1 cellular context compared by ENCODE assay signal in the genomic region with DNA sequence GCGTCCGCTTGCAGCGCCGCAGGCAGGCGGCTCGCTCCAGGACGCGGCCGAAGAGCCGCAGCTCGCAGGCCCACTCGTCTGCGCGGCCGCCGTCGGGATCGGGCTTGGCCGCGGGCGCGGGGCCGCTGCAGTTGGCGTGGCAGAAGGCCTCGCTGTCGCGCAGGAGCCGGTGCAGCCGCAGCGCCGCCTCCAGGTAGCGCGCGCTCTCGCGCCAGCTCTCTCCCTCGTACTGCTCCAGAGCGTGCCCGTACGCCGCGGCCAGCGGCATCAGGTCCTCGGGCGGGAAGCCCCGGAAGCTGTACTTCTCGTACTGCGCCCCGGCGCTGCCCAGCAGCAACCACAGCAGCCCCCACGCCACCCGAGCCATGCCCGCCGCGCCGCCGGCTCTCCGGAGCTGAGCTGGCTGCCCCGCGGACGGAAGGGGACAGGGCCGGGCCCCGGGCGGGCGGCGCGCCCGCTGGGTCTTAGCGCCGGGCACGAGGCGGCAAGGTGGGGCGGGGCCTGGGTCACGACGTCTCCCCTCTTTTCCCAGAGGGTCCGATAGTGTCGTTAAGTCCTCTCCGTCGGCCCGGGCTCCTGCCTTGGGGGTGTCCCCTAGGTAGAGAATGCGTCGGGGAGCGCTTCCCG.
TF ChIP-seq lines count a peak whose summit lies in the region.

A gene with protein sequence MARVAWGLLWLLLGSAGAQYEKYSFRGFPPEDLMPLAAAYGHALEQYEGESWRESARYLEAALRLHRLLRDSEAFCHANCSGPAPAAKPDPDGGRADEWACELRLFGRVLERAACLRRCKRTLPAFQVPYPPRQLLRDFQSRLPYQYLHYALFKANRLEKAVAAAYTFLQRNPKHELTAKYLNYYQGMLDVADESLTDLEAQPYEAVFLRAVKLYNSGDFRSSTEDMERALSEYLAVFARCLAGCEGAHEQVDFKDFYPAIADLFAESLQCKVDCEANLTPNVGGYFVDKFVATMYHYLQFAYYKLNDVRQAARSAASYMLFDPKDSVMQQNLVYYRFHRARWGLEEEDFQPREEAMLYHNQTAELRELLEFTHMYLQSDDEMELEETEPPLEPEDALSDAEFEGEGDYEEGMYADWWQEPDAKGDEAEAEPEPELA (minus strand): TSS at position 401 of the 627 bp plus-strand sequence. CDS start 34 bp downstream, at position 367.

TF ChIP-seq in HepG2, 621 proteins besides CTCF, POLR2A, EP300 and RAD21 (continued from another document and continues in another):
- TF ChIP-seq, protein P1, sequence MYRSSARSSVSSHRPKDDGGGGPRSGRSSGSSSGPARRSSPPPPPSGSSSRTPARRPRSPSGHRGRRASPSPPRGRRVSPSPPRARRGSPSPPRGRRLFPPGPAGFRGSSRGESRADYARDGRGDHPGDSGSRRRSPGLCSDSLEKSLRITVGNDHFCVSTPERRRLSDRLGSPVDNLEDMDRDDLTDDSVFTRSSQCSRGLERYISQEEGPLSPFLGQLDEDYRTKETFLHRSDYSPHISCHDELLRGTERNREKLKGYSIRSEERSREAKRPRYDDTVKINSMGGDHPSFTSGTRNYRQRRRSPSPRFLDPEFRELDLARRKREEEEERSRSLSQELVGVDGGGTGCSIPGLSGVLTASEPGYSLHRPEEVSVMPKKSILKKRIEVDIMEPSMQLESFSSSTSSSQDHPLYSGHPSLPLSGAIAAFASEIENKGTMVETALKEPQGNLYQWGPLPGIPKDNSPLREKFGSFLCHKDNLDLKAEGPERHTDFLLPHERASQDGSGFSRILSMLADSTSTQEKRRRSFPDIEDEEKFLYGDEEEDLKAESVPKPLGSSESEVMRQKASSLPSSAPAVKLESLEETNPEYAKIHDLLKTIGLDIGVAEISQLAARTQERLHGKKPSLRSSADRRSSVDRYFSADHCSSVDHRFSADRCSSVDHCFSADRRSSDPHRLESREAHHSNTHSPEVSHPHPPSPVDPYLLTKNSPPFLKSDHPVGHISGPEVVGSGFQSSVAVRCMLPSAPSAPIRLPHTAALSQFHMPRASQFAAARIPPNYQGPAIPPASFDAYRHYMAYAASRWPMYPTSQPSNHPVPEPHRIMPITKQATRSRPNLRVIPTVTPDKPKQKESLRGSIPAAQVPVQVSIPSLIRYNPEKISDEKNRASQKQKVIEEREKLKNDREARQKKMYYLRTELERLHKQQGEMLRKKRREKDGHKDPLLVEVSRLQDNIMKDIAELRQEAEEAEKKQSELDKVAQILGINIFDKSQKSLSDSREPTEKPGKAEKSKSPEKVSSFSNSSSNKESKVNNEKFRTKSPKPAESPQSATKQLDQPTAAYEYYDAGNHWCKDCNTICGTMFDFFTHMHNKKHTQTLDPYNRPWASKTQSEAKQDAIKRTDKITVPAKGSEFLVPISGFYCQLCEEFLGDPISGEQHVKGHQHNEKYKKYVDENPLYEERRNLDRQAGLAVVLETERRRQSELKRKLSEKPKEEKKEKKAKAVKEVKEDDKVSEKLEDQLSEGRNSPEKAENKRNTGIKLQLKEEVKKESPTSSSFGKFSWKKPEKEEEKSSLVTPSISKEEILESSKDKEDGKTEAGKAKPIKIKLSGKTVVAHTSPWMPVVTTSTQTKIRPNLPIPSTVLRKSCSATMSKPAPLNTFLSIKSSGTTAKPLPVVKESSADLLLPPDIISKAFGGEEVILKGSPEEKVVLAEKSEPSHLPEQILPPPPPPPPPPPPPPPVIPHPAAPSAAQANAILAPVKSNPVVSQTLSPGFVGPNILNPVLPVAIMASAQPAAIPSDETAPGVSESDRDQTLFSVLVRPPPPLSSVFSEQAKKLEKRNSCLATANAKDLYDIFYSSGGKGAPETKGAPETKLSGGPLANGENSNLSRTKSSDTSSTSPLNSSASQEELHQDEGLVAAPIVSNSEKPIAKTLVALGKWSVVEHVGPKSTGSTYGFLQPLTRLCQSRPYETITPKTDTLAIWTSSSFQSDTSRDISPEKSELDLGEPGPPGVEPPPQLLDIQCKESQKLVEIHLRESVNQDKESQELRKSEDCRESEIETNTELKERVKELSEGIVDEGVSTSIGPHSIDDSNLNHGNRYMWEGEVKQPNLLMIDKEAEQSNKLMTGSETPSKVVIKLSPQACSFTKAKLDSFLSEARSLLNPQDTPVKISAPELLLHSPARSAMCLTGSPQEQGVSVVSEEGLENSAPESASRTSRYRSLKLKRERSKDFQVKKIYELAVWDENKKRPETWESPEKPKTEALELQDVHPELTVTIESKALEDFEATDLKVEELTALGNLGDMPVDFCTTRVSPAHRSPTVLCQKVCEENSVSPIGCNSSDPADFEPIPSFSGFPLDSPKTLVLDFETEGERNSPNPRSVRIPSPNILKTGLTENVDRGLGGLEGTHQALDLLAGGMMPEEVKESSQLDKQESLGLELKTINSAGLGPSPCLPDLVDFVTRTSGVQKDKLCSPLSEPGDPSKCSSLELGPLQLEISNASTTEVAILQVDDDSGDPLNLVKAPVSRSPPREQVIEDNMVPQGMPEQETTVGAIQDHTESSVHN (CRISPR knock-in tag; IDR thresholded peaks at IDR 0.05), result peak; percentile 40; the same call in 1 of the 2 replicates
- TF ChIP-seq, protein P2, sequence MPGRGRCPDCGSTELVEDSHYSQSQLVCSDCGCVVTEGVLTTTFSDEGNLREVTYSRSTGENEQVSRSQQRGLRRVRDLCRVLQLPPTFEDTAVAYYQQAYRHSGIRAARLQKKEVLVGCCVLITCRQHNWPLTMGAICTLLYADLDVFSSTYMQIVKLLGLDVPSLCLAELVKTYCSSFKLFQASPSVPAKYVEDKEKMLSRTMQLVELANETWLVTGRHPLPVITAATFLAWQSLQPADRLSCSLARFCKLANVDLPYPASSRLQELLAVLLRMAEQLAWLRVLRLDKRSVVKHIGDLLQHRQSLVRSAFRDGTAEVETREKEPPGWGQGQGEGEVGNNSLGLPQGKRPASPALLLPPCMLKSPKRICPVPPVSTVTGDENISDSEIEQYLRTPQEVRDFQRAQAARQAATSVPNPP (CRISPR knock-in tag; IDR thresholded peaks at IDR 0.05), result peak; percentile 94
- TF ChIP-seq ZNF747 (CRISPR knock-in tag; IDR thresholded peaks at IDR 0.05; ENCODE audit: borderline replicate concordance) (0 out of 2 replicates have a peak, but pooled peaks have one; percentile 12), ERF (CRISPR knock-in tag; IDR thresholded peaks at IDR 0.05) (peak; percentile 89), FOXM1 (CRISPR knock-in tag; IDR thresholded peaks at IDR 0.05) (no peak), HES4 (CRISPR knock-in tag; IDR thresholded peaks at IDR 0.05; ENCODE audit: borderline replicate concordance) (peak; percentile 94), ZNF776 (CRISPR knock-in tag; IDR thresholded peaks at IDR 0.05) (peak; percentile 96; the same call in 1 of the 2 replicates), ZNF816 (CRISPR knock-in tag; IDR thresholded peaks at IDR 0.05; ENCODE audit: borderline replicate concordance) (no peak), ZSCAN31 (CRISPR knock-in tag; IDR thresholded peaks at IDR 0.05; ENCODE audit: low read depth) (peak; percentile 86), TARDBP (CRISPR knock-in tag; IDR thresholded peaks at IDR 0.05) (peak; percentile 78; the same call in 1 of the 2 replicates), NR2F6 (IDR thresholded peaks at IDR 0.05) (no peak), NR2F6 (CRISPR knock-in tag; IDR thresholded peaks at IDR 0.05) (no peak), PAWR (CRISPR knock-in tag; IDR thresholded peaks at IDR 0.05; ENCODE audit: borderline replicate concordance) (0 out of 2 replicates have a peak, but pooled peaks have one; percentile 44), MYC (CRISPR knock-in tag; IDR thresholded peaks at IDR 0.05; ENCODE audit: borderline replicate concordance) (peak; percentile 89), PLRG1 (conservative IDR thresholded peaks at IDR 0.05) (no peak), JUND (CRISPR knock-in tag; IDR thresholded peaks at IDR 0.05) (peak; percentile 59; the same call in 1 of the 2 replicates), ZNF768 (CRISPR knock-in tag; IDR thresholded peaks at IDR 0.05) (peak; percentile 74), ZNF7 (CRISPR knock-in tag; IDR thresholded peaks at IDR 0.05) (no peak), ELF3 (CRISPR knock-in tag; IDR thresholded peaks at IDR 0.05) (peak; percentile 64), LCORL (IDR thresholded peaks at IDR 0.05) (no peak), LCORL (CRISPR knock-in tag; IDR thresholded peaks at IDR 0.05) (no peak; the same call in 1 of the 2 replicates), SOX6 (IDR thresholded peaks at IDR 0.05) (no peak), SOX6 (CRISPR knock-in tag; IDR thresholded peaks at IDR 0.05) (peak; percentile 59), ZNF781 (CRISPR knock-in tag; IDR thresholded peaks at IDR 0.05; ENCODE audit: borderline replicate concordance, not compliant biosample characterization) (peak; percentile 41), ZNF558 (CRISPR knock-in tag; IDR thresholded peaks at IDR 0.05; ENCODE audit: borderline replicate concordance) (peak; percentile 89; the same call in 1 of the 2 replicates), KDM4B (CRISPR knock-in tag; IDR thresholded peaks at IDR 0.05) (peak; percentile 32; the same call in 1 of the 2 replicates), ZNF430 (CRISPR knock-in tag; IDR thresholded peaks at IDR 0.05) (peak; percentile 7; the same call in 1 of the 2 replicates), KLF9 (CRISPR knock-in tag; IDR thresholded peaks at IDR 0.05; ENCODE audit: low read depth) (no peak)
- TF ChIP-seq, protein P3, sequence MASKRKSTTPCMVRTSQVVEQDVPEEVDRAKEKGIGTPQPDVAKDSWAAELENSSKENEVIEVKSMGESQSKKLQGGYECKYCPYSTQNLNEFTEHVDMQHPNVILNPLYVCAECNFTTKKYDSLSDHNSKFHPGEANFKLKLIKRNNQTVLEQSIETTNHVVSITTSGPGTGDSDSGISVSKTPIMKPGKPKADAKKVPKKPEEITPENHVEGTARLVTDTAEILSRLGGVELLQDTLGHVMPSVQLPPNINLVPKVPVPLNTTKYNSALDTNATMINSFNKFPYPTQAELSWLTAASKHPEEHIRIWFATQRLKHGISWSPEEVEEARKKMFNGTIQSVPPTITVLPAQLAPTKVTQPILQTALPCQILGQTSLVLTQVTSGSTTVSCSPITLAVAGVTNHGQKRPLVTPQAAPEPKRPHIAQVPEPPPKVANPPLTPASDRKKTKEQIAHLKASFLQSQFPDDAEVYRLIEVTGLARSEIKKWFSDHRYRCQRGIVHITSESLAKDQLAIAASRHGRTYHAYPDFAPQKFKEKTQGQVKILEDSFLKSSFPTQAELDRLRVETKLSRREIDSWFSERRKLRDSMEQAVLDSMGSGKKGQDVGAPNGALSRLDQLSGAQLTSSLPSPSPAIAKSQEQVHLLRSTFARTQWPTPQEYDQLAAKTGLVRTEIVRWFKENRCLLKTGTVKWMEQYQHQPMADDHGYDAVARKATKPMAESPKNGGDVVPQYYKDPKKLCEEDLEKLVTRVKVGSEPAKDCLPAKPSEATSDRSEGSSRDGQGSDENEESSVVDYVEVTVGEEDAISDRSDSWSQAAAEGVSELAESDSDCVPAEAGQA (IDR thresholded peaks at IDR 0.05; ENCODE audit: low read depth), result no peak
- TF ChIP-seq, protein P3 (CRISPR knock-in tag; IDR thresholded peaks at IDR 0.05; ENCODE audit: borderline replicate concordance), result peak; percentile 93
- TF ChIP-seq, protein P4, sequence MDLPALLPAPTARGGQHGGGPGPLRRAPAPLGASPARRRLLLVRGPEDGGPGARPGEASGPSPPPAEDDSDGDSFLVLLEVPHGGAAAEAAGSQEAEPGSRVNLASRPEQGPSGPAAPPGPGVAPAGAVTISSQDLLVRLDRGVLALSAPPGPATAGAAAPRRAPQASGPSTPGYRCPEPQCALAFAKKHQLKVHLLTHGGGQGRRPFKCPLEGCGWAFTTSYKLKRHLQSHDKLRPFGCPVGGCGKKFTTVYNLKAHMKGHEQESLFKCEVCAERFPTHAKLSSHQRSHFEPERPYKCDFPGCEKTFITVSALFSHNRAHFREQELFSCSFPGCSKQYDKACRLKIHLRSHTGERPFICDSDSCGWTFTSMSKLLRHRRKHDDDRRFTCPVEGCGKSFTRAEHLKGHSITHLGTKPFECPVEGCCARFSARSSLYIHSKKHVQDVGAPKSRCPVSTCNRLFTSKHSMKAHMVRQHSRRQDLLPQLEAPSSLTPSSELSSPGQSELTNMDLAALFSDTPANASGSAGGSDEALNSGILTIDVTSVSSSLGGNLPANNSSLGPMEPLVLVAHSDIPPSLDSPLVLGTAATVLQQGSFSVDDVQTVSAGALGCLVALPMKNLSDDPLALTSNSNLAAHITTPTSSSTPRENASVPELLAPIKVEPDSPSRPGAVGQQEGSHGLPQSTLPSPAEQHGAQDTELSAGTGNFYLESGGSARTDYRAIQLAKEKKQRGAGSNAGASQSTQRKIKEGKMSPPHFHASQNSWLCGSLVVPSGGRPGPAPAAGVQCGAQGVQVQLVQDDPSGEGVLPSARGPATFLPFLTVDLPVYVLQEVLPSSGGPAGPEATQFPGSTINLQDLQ (CRISPR knock-in tag; IDR thresholded peaks at IDR 0.05), result peak; percentile 91
- TF ChIP-seq, protein P5, sequence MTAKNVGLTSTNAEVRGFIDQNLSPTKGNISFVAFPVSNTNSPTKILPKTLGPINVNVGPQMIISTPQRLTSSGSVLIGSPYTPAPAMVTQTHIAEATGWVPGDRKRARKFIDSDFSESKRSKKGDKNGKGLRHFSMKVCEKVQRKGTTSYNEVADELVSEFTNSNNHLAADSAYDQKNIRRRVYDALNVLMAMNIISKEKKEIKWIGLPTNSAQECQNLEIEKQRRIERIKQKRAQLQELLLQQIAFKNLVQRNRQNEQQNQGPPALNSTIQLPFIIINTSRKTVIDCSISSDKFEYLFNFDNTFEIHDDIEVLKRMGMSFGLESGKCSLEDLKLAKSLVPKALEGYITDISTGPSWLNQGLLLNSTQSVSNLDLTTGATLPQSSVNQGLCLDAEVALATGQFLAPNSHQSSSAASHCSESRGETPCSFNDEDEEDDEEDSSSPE (CRISPR knock-in tag; IDR thresholded peaks at IDR 0.05), result peak; percentile 77
- TF ChIP-seq, protein P6, sequence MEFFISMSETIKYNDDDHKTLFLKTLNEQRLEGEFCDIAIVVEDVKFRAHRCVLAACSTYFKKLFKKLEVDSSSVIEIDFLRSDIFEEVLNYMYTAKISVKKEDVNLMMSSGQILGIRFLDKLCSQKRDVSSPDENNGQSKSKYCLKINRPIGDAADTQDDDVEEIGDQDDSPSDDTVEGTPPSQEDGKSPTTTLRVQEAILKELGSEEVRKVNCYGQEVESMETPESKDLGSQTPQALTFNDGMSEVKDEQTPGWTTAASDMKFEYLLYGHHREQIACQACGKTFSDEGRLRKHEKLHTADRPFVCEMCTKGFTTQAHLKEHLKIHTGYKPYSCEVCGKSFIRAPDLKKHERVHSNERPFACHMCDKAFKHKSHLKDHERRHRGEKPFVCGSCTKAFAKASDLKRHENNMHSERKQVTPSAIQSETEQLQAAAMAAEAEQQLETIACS (CRISPR knock-in tag; IDR thresholded peaks at IDR 0.05), result peak; percentile 89
